2 cellular contexts compared by ENCODE assay signal in genomic region chr4:118743867-118744266, GRCh38.
TF ChIP-seq lines count a peak whose summit lies in the region.

No MANE protein-coding gene starts in this region.

TF ChIP-seq in endothelial cell of umbilical vein, 7 proteins besides CTCF, POLR2A, EP300 and RAD21:
- TF ChIP-seq MYC (IDR thresholded peaks at IDR 0.05; ENCODE audit: low read depth, low read length) (no peak), EZH2 (IDR thresholded peaks at IDR 0.05; ENCODE audit: borderline replicate concordance, low read depth, low read length, severe bottlenecking) (no peak), FOS (IDR thresholded peaks at IDR 0.05; ENCODE audit: borderline replicate concordance, insufficient read depth, low read length) (no peak), JUN (IDR thresholded peaks at IDR 0.05; ENCODE audit: borderline replicate concordance, insufficient read depth, insufficient read length, low read depth) (no peak), GATA2 (IDR thresholded peaks at IDR 0.05; ENCODE audit: insufficient read depth, insufficient read length, low read depth, low read length) (no peak), POLR2AphosphoS5 (IDR thresholded peaks at IDR 0.05; ENCODE audit: insufficient read depth, low read depth, low read length) (no peak)
- TF ChIP-seq, protein P1, sequence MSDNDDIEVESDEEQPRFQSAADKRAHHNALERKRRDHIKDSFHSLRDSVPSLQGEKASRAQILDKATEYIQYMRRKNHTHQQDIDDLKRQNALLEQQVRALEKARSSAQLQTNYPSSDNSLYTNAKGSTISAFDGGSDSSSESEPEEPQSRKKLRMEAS (IDR thresholded peaks at IDR 0.05; ENCODE audit: insufficient read depth, insufficient read length), result no peak

TF ChIP-seq in SK-N-SH, 30 proteins besides CTCF, POLR2A, EP300 and RAD21:
- TF ChIP-seq FOXM1 (IDR thresholded peaks at IDR 0.05; ENCODE audit: low read depth) (no peak), GATA2 (CRISPR knock-in tag; IDR thresholded peaks at IDR 0.05) (no peak), RFX5 (IDR thresholded peaks at IDR 0.05; ENCODE audit: low read length) (no peak), SIN3A (IDR thresholded peaks at IDR 0.05; ENCODE audit: borderline replicate concordance, low read depth, low read length) (no peak), RXRA (IDR thresholded peaks at IDR 0.05; ENCODE audit: borderline replicate concordance, low read depth) (no peak), USF1 (IDR thresholded peaks at IDR 0.05; ENCODE audit: borderline replicate concordance, low read depth) (no peak), CHD2 (IDR thresholded peaks at IDR 0.05; ENCODE audit: low read length, partially characterized antibody) (no peak), USF2 (IDR thresholded peaks at IDR 0.05; ENCODE audit: borderline replicate concordance, low read depth, low read length) (no peak), MXI1 (IDR thresholded peaks at IDR 0.05; ENCODE audit: low read depth, low read length) (no peak), YY1 (IDR thresholded peaks at IDR 0.05; ENCODE audit: low read depth) (no peak)
- TF ChIP-seq, protein P2, sequence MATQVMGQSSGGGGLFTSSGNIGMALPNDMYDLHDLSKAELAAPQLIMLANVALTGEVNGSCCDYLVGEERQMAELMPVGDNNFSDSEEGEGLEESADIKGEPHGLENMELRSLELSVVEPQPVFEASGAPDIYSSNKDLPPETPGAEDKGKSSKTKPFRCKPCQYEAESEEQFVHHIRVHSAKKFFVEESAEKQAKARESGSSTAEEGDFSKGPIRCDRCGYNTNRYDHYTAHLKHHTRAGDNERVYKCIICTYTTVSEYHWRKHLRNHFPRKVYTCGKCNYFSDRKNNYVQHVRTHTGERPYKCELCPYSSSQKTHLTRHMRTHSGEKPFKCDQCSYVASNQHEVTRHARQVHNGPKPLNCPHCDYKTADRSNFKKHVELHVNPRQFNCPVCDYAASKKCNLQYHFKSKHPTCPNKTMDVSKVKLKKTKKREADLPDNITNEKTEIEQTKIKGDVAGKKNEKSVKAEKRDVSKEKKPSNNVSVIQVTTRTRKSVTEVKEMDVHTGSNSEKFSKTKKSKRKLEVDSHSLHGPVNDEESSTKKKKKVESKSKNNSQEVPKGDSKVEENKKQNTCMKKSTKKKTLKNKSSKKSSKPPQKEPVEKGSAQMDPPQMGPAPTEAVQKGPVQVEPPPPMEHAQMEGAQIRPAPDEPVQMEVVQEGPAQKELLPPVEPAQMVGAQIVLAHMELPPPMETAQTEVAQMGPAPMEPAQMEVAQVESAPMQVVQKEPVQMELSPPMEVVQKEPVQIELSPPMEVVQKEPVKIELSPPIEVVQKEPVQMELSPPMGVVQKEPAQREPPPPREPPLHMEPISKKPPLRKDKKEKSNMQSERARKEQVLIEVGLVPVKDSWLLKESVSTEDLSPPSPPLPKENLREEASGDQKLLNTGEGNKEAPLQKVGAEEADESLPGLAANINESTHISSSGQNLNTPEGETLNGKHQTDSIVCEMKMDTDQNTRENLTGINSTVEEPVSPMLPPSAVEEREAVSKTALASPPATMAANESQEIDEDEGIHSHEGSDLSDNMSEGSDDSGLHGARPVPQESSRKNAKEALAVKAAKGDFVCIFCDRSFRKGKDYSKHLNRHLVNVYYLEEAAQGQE (IDR thresholded peaks at IDR 0.05; ENCODE audit: low read depth, low read length), result no peak
- TF ChIP-seq, protein P3, sequence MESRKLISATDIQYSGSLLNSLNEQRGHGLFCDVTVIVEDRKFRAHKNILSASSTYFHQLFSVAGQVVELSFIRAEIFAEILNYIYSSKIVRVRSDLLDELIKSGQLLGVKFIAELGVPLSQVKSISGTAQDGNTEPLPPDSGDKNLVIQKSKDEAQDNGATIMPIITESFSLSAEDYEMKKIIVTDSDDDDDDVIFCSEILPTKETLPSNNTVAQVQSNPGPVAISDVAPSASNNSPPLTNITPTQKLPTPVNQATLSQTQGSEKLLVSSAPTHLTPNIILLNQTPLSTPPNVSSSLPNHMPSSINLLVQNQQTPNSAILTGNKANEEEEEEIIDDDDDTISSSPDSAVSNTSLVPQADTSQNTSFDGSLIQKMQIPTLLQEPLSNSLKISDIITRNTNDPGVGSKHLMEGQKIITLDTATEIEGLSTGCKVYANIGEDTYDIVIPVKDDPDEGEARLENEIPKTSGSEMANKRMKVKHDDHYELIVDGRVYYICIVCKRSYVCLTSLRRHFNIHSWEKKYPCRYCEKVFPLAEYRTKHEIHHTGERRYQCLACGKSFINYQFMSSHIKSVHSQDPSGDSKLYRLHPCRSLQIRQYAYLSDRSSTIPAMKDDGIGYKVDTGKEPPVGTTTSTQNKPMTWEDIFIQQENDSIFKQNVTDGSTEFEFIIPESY (IDR thresholded peaks at IDR 0.05; ENCODE audit: borderline replicate concordance, low read depth), result no peak
